Comparison of ENCODE assay signal across 5 cellular contexts in the genomic region with DNA sequence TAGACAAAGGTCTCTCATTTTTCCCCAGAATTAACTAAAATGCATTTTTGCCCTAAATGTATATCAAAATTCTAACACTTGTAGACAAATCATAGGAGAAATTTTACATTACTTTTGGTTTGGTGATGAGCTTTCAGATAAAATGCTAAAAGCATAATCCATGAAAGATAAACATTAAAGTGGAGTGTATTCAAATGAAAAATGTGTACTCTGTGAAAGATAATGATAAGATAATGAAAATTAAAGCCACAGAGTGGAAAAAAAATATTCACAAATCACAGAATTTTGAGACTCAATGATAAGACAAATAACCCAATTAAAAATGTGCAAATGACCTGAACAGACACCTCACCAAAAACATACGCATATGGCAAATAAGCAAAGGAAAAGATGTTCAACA.
"Had no signal": no experiment of that assay in that cellular context is flagged by ENCODE, and none has a peak within 500 bp of the region (broad histone marks: within the 10 kb centered on the region; RNA-seq: fewer than 3 reads in every experiment).

No MANE protein-coding gene starts in this region.

- DNase-seq: IMR-90, KBM-7 had no signal

- H3K27ac ChIP-seq: HL-60 had no signal

- ATAC-seq: HepG2, K562 had no signal

- H3K4me3 ChIP-seq: K562 had no signal
